8 cellular contexts compared by ENCODE assay signal in genomic region chr12:4269279-4269991, GRCh38. TPM values are rescaled to one million over a fixed set of nuclear protein-coding genes. Genes with fewer than 3 reads are reported as not detected.
DNase-seq lines count a peak whose midpoint lies in the region; ATAC-seq, FAIRE-seq and TF ChIP-seq lines count a peak whose summit lies in the region.

No MANE protein-coding gene starts in this region.

- peak overlapping the region; percentile 96 for H3K4me2 ChIP-seq in Loucy (ENCODE audit: low read depth, low read length, poor library complexity, severe bottlenecking)
- peak overlapping the region; percentile 87 for H3K4me2 ChIP-seq in mesendoderm (ENCODE audit: low read length)

- H3K79me1 ChIP-seq in mesendoderm (ENCODE audit: low read length): no peaks in the 10 kb centered on the region

- H3K18ac ChIP-seq in mesendoderm (ENCODE audit: low read length): peak overlapping the region; percentile 97

- peaks cover 88% of the 10 kb centered on the region for H3K27me3 ChIP-seq in Loucy (ENCODE audit: insufficient read depth, low read length, poor library complexity, severe bottlenecking)
- peaks cover 0 to 10% of the 10 kb centered on the region in 2 donors for H3K27me3 ChIP-seq in duodenal mucosa (ENCODE audit: control insufficient read depth in 1 of 2, insufficient read depth in 2 of 2, low read length in 2 of 2)
- no peaks in the 10 kb centered on the region for H3K27me3 ChIP-seq in mesendoderm (ENCODE audit: insufficient read depth, low read length, poor library complexity)

- peak overlapping the region; percentile 48 for H2BK120ac ChIP-seq in mesendoderm (ENCODE audit: low read depth, low read length)

- no peak overlapping the region for H3K23ac ChIP-seq in mesendoderm (ENCODE audit: low read length)

- H2AFZ ChIP-seq in Loucy (ENCODE audit: low read length): peak overlapping the region; percentile 81

- peaks cover 34% of the 10 kb centered on the region for H3K4me1 ChIP-seq in Loucy (ENCODE audit: insufficient read depth, low read length, poor library complexity, severe bottlenecking)
- H3K4me1 ChIP-seq in duodenal mucosa (ENCODE audit: control insufficient read depth in 1 of 2, insufficient read depth in 2 of 2, low read length in 2 of 2): peaks cover 25 to 29% of the 10 kb centered on the region in 2 donors
- H3K4me1 ChIP-seq in mesendoderm (ENCODE audit: control insufficient read depth, low read depth, low read length): peaks cover 4% of the 10 kb centered on the region

- H2BK15ac ChIP-seq in mesendoderm (replicated peaks; ENCODE audit: low read depth): no peak overlapping the region

- no peak overlapping the region for H2BK5ac ChIP-seq in mesendoderm (ENCODE audit: low read length)

- WGBS in mesendoderm (ENCODE audit: extremely low coverage, insufficient coverage, low lambda C conversion rate): no CpG with 5 or more reads among the region's 73 CpGs

- FAIRE-seq in GM18507 (lab: Jason Lieb, UNC): peak; percentile 65

- H2AK5ac ChIP-seq in mesendoderm (ENCODE audit: low read length): no peak overlapping the region

- no peaks in the 10 kb centered on the region for H3K79me2 ChIP-seq in Loucy (ENCODE audit: insufficient read depth, low read length)
- peaks cover 8% of the 10 kb centered on the region for H3K79me2 ChIP-seq in mesendoderm (ENCODE audit: control insufficient read depth, insufficient read depth, low read length)

- DNase-seq in GM18507 (ENCODE audit: extremely low spot score, insufficient read length, low read depth) (peak; percentile 57), mesendoderm (peak; percentile 98)
- DNase-seq in activated CD4-positive, alpha-beta T cell treated with anti-CD3 and anti-CD28 coated beads, Interleukin-2, amount 50 U/mL, for 4 hours: peak; percentile 95
- peak; percentile 87 for DNase-seq in stimulated activated CD8-positive, alpha-beta memory T cell treated with anti-CD3 and anti-CD28 coated beads, Interleukin-12 subunit alpha, Interleukin-12 subunit beta, amount 100 ng/mL, for 1 hour (ENCODE audit: low read depth)

- H4K8ac ChIP-seq in mesendoderm (ENCODE audit: low read depth, low read length): no peak overlapping the region

- H4K5ac ChIP-seq in mesendoderm (ENCODE audit: low read length): no peak overlapping the region

- ATAC-seq in GM18909 (IDR thresholded peaks at IDR 0.05; ENCODE audit: poor library complexity, unreplicated experiment) (no peak), HG02981 (IDR thresholded peaks at IDR 0.05; ENCODE audit: unreplicated experiment) (no peak)

- H3K9me2 ChIP-seq in Loucy (replicated peaks; ENCODE audit: low read depth, low read length): no peaks in the 10 kb centered on the region

- peak overlapping the region; percentile 48 for H3K4ac ChIP-seq in mesendoderm (ENCODE audit: low read depth, low read length)

- peak; percentile 28 for TF ChIP-seq CTCF in Loucy (conservative IDR thresholded peaks at IDR 0.05; ENCODE audit: low read length)

- no peaks in the 10 kb centered on the region for H4K20me1 ChIP-seq in Loucy (ENCODE audit: insufficient read depth, low read length, poor library complexity, severe bottlenecking)

- peak overlapping the region; percentile 84 for H3K9ac ChIP-seq in Loucy (ENCODE audit: low read depth, low read length, poor library complexity, severe bottlenecking)
- H3K9ac ChIP-seq in duodenal mucosa (ENCODE audit: low read depth in 1 of 2, low read length in 2 of 2): peak overlapping the region; percentile 62 to 67
- H3K9ac ChIP-seq in mesendoderm (ENCODE audit: low read length): peak overlapping the region; percentile 75

- H3K56ac ChIP-seq in mesendoderm (ENCODE audit: low read length): peak overlapping the region; percentile 88

- H3K4me3 ChIP-seq in Loucy (ENCODE audit: low read length, poor library complexity, severe bottlenecking): peak overlapping the region; percentile 83
- H3K4me3 ChIP-seq in duodenal mucosa (ENCODE audit: low read depth in 1 of 2, low read length in 2 of 2): peak overlapping the region; percentile 75 to 78
- peak overlapping the region; percentile 32 for H3K4me3 ChIP-seq in mesendoderm (ENCODE audit: low read length)

- H3K36me3 ChIP-seq in Loucy (ENCODE audit: insufficient read depth, low read length) (no peaks in the 10 kb centered on the region), duodenal mucosa (ENCODE audit: control insufficient read depth in 1 of 2, insufficient read depth in 2 of 2, low read length in 2 of 2) (no peaks in the 10 kb centered on the region), mesendoderm (ENCODE audit: control insufficient read depth, insufficient read depth, low read length) (no peaks in the 10 kb centered on the region)

- no peaks in the 10 kb centered on the region for H3F3A ChIP-seq in Loucy (ENCODE audit: low read depth)

- H3K27ac ChIP-seq in duodenal mucosa (ENCODE audit: low read depth, low read length) (peak overlapping the region; percentile 70), mesendoderm (ENCODE audit: low read depth, low read length) (peak overlapping the region; percentile 89)

- H3K9me3 ChIP-seq in Loucy (ENCODE audit: insufficient read depth, low read depth, low read length) (no peaks in the 10 kb centered on the region), duodenal mucosa (ENCODE audit: control insufficient read depth in 1 of 2, low read length in 2 of 2) (no peaks in the 10 kb centered on the region)

RNA-seq across cellular contexts. Expression of gene CCND2, which starts 4.1 kb away (rescaled TPM):
- polyA plus RNA-seq in mesendoderm (2013, experiment 1 of 2): 117 TPM
- 108 TPM for polyA plus RNA-seq in mesendoderm (2013, experiment 2 of 2)

RNA-seq across cellular contexts. Expression of gene TIGAR, which starts 51.6 kb away (rescaled TPM):
- polyA plus RNA-seq in mesendoderm (2013, experiment 1 of 2): 13.7 TPM
- 13.9 TPM for polyA plus RNA-seq in mesendoderm (2013, experiment 2 of 2)

Comparison
In these comparisons a context has a peak if more than half of its experiments do, and no peak if none do; other contexts are left out.
1. H3K4me3 ChIP-seq: peak in every context shown above with its lines; median percentile 83 in Loucy; 76 in duodenal mucosa; 32 in mesendoderm.